Comparison of ENCODE assay signal across 8 cellular contexts in genomic region chr2:145752091-145752806, GRCh38.
A peak's percentile ranks its signal among the peaks of the same experiment; 100 is the strongest.
DNase-seq lines count a peak whose midpoint lies in the region; ATAC-seq and TF ChIP-seq lines count a peak whose summit lies in the region.

No MANE protein-coding gene starts in this region.

- H3K9me3 ChIP-seq in OCI-LY3 (ENCODE audit: insufficient read depth, low read length) = no peaks in the 10 kb centered on the region
- H3K9me3 ChIP-seq in aorta (ENCODE audit: control insufficient read depth, low read length) = no peaks in the 10 kb centered on the region

- H3K27me3 Mint-ChIP-seq in memory B cell = no peaks in the 10 kb centered on the region
- no peaks in the 10 kb centered on the region for H3K27me3 Mint-ChIP-seq in activated T-helper 17 cell treated with anti-CD3 and anti-CD28 coated beads, Interleukin-2, amount 50 U/mL, for 72 hours

- peak overlapping the region; percentile 78 for H3K4me2 ChIP-seq in OCI-LY3 (ENCODE audit: low read length)

- no peak overlapping the region for H3K4me3 Mint-ChIP-seq in memory B cell
- no peak overlapping the region for H3K4me3 Mint-ChIP-seq in activated T-helper 17 cell treated with anti-CD3 and anti-CD28 coated beads, Interleukin-2, amount 50 U/mL, for 72 hours

- no peak overlapping the region for H3K27ac Mint-ChIP-seq in memory B cell
- H3K27ac Mint-ChIP-seq in activated T-helper 17 cell treated with anti-CD3 and anti-CD28 coated beads, Interleukin-2, amount 50 U/mL, for 72 hours = no peak overlapping the region

- H3K36me3 Mint-ChIP-seq in memory B cell = no peaks in the 10 kb centered on the region
- no peaks in the 10 kb centered on the region for H3K36me3 Mint-ChIP-seq in activated T-helper 17 cell treated with anti-CD3 and anti-CD28 coated beads, Interleukin-2, amount 50 U/mL, for 72 hours (ENCODE audit: low read depth)

- H3K27me3 ChIP-seq in OCI-LY3 (ENCODE audit: low read depth, low read length) (peaks cover 14% of the 10 kb centered on the region), aorta (ENCODE audit: control insufficient read depth in 1 of 2, insufficient read depth in 2 of 2, low read length in 1 of 2) (no peaks in the 10 kb centered on the region)

- peak; percentile 78 for DNase-seq in DMS79 treated with DMSO at 0.1 percent for 48 hours (lab: John Stamatoyannopoulos, UW)
- DNase-seq in HUDEP-2 (lab: John Stamatoyannopoulos, UW; ENCODE audit: unreplicated experiment in 76 of 76) = peak in 70 of 76 experiments; percentile 4 to 91 (median 48)
- peak; percentile 5 to 76 for DNase-seq in dermis microvascular lymphatic vessel endothelial cell (ENCODE audit: low read depth in 2 of 2)
- DNase-seq in memory B cell (ENCODE audit: low spot score in 2 of 2) = peak in 1 of 2 donors; percentile 28
- peak in 1 of 2 donors; percentile 44 for DNase-seq in aorta

- H3K36me3 ChIP-seq in OCI-LY3 (replicated peaks; ENCODE audit: low read depth, low read length) (no peaks in the 10 kb centered on the region), aorta (ENCODE audit: control insufficient read depth in 1 of 2, insufficient read depth in 2 of 2, low read length in 1 of 2) (no peaks in the 10 kb centered on the region)

- peak overlapping the region; percentile 55 for H3K4me3 ChIP-seq in OCI-LY3 (ENCODE audit: low read length)
- no peak overlapping the region for H3K4me3 ChIP-seq in aorta (ENCODE audit: low read length in 2 of 2)

- peak overlapping the region; percentile 32 for H3K9ac ChIP-seq in OCI-LY3 (ENCODE audit: low read length)

- no peak overlapping the region for H2AFZ ChIP-seq in OCI-LY3 (ENCODE audit: low read depth, low read length)

- H4K20me1 ChIP-seq in OCI-LY3 (ENCODE audit: insufficient read depth, low read length) = peaks cover 5% of the 10 kb centered on the region; the same call in 1 of the 2 replicates

- no peaks in the 10 kb centered on the region for H3K79me2 ChIP-seq in OCI-LY3 (ENCODE audit: low read length)

- WGBS in aorta, 2 donors = 2% methylated on average over 5 of the region's 5 CpGs

- intact Hi-C loops in aorta (cut with DNase I) = loop anchor here (10.0 kb wide), 2 partner anchors 1227 to 1237 kb away; partner anchors contain the start of gene ZEB2 (in 1 of the 2)

- H3K4me1 Mint-ChIP-seq in memory B cell = peaks cover 33% of the 10 kb centered on the region
- no peaks in the 10 kb centered on the region for H3K4me1 Mint-ChIP-seq in activated T-helper 17 cell treated with anti-CD3 and anti-CD28 coated beads, Interleukin-2, amount 50 U/mL, for 72 hours

- TF ChIP-seq CTCF in OCI-LY3 (IDR thresholded peaks at IDR 0.05; ENCODE audit: low read depth, low read length) = peak; percentile 84

- H3K27ac ChIP-seq in OCI-LY3 (ENCODE audit: low read length) = peak overlapping the region; percentile 58
- H3K27ac ChIP-seq in aorta (ENCODE audit: low read depth in 1 of 2, low read length in 2 of 2) = peak overlapping the region in 1 of 2 donors; percentile 82

- no peaks in the 10 kb centered on the region for H3K9me3 Mint-ChIP-seq in memory B cell
- peaks cover 4% of the 10 kb centered on the region for H3K9me3 Mint-ChIP-seq in activated T-helper 17 cell treated with anti-CD3 and anti-CD28 coated beads, Interleukin-2, amount 50 U/mL, for 72 hours

- peaks cover 56% of the 10 kb centered on the region for H3K4me1 ChIP-seq in OCI-LY3 (ENCODE audit: low read length)
- H3K4me1 ChIP-seq in aorta (ENCODE audit: control insufficient read depth in 1 of 2, insufficient read depth in 2 of 2, low read length in 2 of 2) = peaks cover 6 to 9% of the 10 kb centered on the region in 2 donors

- ATAC-seq in GM21576 (IDR thresholded peaks at IDR 0.05; ENCODE audit: unreplicated experiment) = peak; percentile 35
- ATAC-seq in memory B cell (ENCODE audit: low read depth) = peak; percentile 40
- peak; percentile 86 for ATAC-seq in aorta (ENCODE audit: low FRiP score)
- no peak for ATAC-seq in activated T-helper 17 cell treated with anti-CD3 and anti-CD28 coated beads, Interleukin-2, amount 50 U/mL, for 72 hours (replicated peaks)
